1 cellular context compared by ENCODE assay signal in genomic region chr11:45921561-45922424, GRCh38.
TF ChIP-seq lines count a peak whose summit lies in the region.

No MANE protein-coding gene starts in this region.

TF ChIP-seq in HepG2, 621 proteins besides CTCF, POLR2A, EP300 and RAD21 (continued from another document and continues in another):
- TF ChIP-seq ZNF513 (CRISPR knock-in tag; conservative IDR thresholded peaks at IDR 0.05) (no peak), ARID2 (CRISPR knock-in tag; IDR thresholded peaks at IDR 0.05; ENCODE audit: borderline replicate concordance) (no peak), FLYWCH1 (CRISPR knock-in tag; IDR thresholded peaks at IDR 0.05) (no peak), ZNF557 (CRISPR knock-in tag; IDR thresholded peaks at IDR 0.05) (0 out of 2 replicates have a peak, but pooled peaks have one; percentile 41), WIZ (CRISPR knock-in tag; IDR thresholded peaks at IDR 0.05) (0 out of 2 replicates have a peak, but pooled peaks have one; percentile 23), JDP2 (CRISPR knock-in tag; IDR thresholded peaks at IDR 0.05; ENCODE audit: borderline replicate concordance) (no peak), ZNF460 (CRISPR knock-in tag; IDR thresholded peaks at IDR 0.05; ENCODE audit: borderline replicate concordance) (peak; percentile 19; the same call in 1 of the 2 replicates), SOX13 (IDR thresholded peaks at IDR 0.05) (no peak), SOX13 (CRISPR knock-in tag; conservative IDR thresholded peaks at IDR 0.05 in 1 of 2, IDR thresholded peaks at IDR 0.05 in 1 of 2) (peak in 1 of 2 experiments; percentile 34; a peak in 1 of 4 replicates), HNRNPLL (IDR thresholded peaks at IDR 0.05; ENCODE audit: low read depth, low read length, poor library complexity, severe bottlenecking) (peak; percentile 56), TEF (CRISPR knock-in tag; IDR thresholded peaks at IDR 0.05) (0 out of 2 replicates have a peak, but pooled peaks have one; percentile 19), FOXA3 (CRISPR knock-in tag; IDR thresholded peaks at IDR 0.05) (peak; percentile 15; the same call in 1 of the 2 replicates), ZNF674 (CRISPR knock-in tag; IDR thresholded peaks at IDR 0.05; ENCODE audit: low read depth) (no peak), ZNF34 (CRISPR knock-in tag; IDR thresholded peaks at IDR 0.05; ENCODE audit: borderline replicate concordance) (peak; percentile 60; the same call in 1 of the 2 replicates), ZNF709 (CRISPR knock-in tag; IDR thresholded peaks at IDR 0.05) (no peak), ATF3 (CRISPR knock-in tag; IDR thresholded peaks at IDR 0.05) (peak; percentile 52; the same call in 1 of the 2 replicates), ZBTB25 (CRISPR knock-in tag; IDR thresholded peaks at IDR 0.05) (0 out of 2 replicates have a peak, but pooled peaks have one; percentile 59), ZNF501 (CRISPR knock-in tag; IDR thresholded peaks at IDR 0.05) (peak; percentile 25; the same call in 1 of the 2 replicates), SOX5 (CRISPR knock-in tag; IDR thresholded peaks at IDR 0.05; ENCODE audit: borderline replicate concordance) (peak; percentile 17; the same call in 1 of the 2 replicates), MXD1 (CRISPR knock-in tag; IDR thresholded peaks at IDR 0.05) (peak; percentile 29; the same call in 1 of the 2 replicates), SAP130 (CRISPR knock-in tag; IDR thresholded peaks at IDR 0.05; ENCODE audit: low read depth) (peak; percentile 76), PAX8 (CRISPR knock-in tag; IDR thresholded peaks at IDR 0.05; ENCODE audit: borderline replicate concordance) (0 out of 2 replicates have a peak, but pooled peaks have one; percentile 80), CEBPZ (IDR thresholded peaks at IDR 0.05; ENCODE audit: low read length) (no peak), KLF12 (CRISPR knock-in tag; IDR thresholded peaks at IDR 0.05; ENCODE audit: borderline replicate concordance) (0 out of 2 replicates have a peak, but pooled peaks have one; percentile 17), ZNF589 (CRISPR knock-in tag; conservative IDR thresholded peaks at IDR 0.05) (no peak), ZBTB20 (CRISPR knock-in tag; IDR thresholded peaks at IDR 0.05; ENCODE audit: borderline replicate concordance, low read depth) (no peak), RARG (CRISPR knock-in tag; IDR thresholded peaks at IDR 0.05; ENCODE audit: low read depth) (no peak), ZNF263 (CRISPR knock-in tag; IDR thresholded peaks at IDR 0.05) (peak; percentile 41; the same call in 1 of the 2 replicates), ZNF800 (CRISPR knock-in tag; IDR thresholded peaks at IDR 0.05) (peak; percentile 57), MYPOP (CRISPR knock-in tag; IDR thresholded peaks at IDR 0.05) (0 out of 2 replicates have a peak, but pooled peaks have one; percentile 22), ATF7-NPFF (CRISPR knock-in tag; IDR thresholded peaks at IDR 0.05; ENCODE audit: low read depth) (peak; percentile 11; the same call in 1 of the 2 replicates), TBX3 (IDR thresholded peaks at IDR 0.05; ENCODE audit: borderline replicate concordance) (peak; percentile 9; the same call in 1 of the 2 replicates), DMAP1 (CRISPR knock-in tag; IDR thresholded peaks at IDR 0.05) (0 out of 2 replicates have a peak, but pooled peaks have one; percentile 37), PHF21A (CRISPR knock-in tag; IDR thresholded peaks at IDR 0.05) (peak; percentile 82; the same call in 1 of the 2 replicates), NAIF1 (CRISPR knock-in tag; IDR thresholded peaks at IDR 0.05; ENCODE audit: borderline replicate concordance) (no peak), SALL2 (CRISPR knock-in tag; IDR thresholded peaks at IDR 0.05) (no peak), HNRNPL (IDR thresholded peaks at IDR 0.05; ENCODE audit: low read depth, low read length) (0 out of 2 replicates have a peak, but pooled peaks have one; percentile 16), JUN (CRISPR knock-in tag; IDR thresholded peaks at IDR 0.05) (peak; percentile 57; the same call in 1 of the 2 replicates), ZNF558 (CRISPR knock-in tag; IDR thresholded peaks at IDR 0.05; ENCODE audit: borderline replicate concordance) (peak; percentile 62; the same call in 1 of the 2 replicates), AKAP8 (CRISPR knock-in tag; IDR thresholded peaks at IDR 0.05) (0 out of 2 replicates have a peak, but pooled peaks have one; percentile 27), FIP1L1 (IDR thresholded peaks at IDR 0.05; ENCODE audit: borderline replicate concordance, insufficient read depth, low read depth, low read length) (no peak), KMT2A (CRISPR knock-in tag; IDR thresholded peaks at IDR 0.05) (peak; percentile 52; the same call in 1 of the 2 replicates), ZNF773 (CRISPR knock-in tag; IDR thresholded peaks at IDR 0.05; ENCODE audit: borderline replicate concordance) (0 out of 2 replicates have a peak, but pooled peaks have one; percentile 48), AGO1 (IDR thresholded peaks at IDR 0.05; ENCODE audit: low read depth, low read length, poor library complexity, severe bottlenecking) (peak; percentile 21), ZNF567 (CRISPR knock-in tag; IDR thresholded peaks at IDR 0.05; ENCODE audit: borderline replicate concordance) (no peak), ZSCAN29 (CRISPR knock-in tag; conservative IDR thresholded peaks at IDR 0.05) (peak; percentile 74; the same call in 1 of the 2 replicates), HMG20B (CRISPR knock-in tag; conservative IDR thresholded peaks at IDR 0.05) (no peak; the same call in 1 of the 2 replicates), ZNF747 (CRISPR knock-in tag; IDR thresholded peaks at IDR 0.05; ENCODE audit: borderline replicate concordance) (0 out of 2 replicates have a peak, but pooled peaks have one; percentile 21), ZNF142 (CRISPR knock-in tag; IDR thresholded peaks at IDR 0.05) (0 out of 2 replicates have a peak, but pooled peaks have one; percentile 34)
